14 cellular contexts compared by ENCODE assay signal in the genomic region with DNA sequence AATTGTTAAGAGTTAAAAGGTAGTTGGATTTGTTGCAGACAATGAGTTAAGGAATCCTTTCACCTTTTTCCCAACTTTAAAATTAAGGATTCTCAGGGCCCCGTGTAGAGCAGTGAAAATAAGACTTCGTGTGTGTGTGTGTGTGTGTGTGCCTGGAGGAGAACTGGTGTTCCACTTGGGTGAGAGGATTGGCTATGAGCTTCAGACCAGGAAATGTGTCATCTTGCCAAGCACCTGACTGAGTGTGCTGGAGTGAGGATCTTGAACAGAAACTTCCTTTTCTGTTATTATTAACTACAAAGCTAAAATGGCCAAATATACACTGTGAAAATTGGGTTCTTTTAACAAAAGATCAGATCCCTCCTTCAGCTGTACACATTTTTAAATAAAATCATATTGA.
DNase-seq lines count a peak whose midpoint lies in the region; ATAC-seq and TF ChIP-seq lines count a peak whose summit lies in the region.
"Had no signal": no experiment of that assay in that cellular context is flagged by ENCODE, and none has a peak within 500 bp of the region (broad histone marks: within the 10 kb centered on the region; RNA-seq: fewer than 3 reads in every experiment).

No MANE protein-coding gene starts in this region.

- in situ Hi-C loops in ACHN (cut with HindIII; ENCODE audit: low pct_ligation_motif_present, low pct_unique_long_range_greater_than_20kb, low sequenced_read_pairs): no loop called here

- ATAC-seq in HG03039 (IDR thresholded peaks at IDR 0.05; ENCODE audit: unreplicated experiment): no peak

- no peak for TF ChIP-seq CTCF in epithelial cell of esophagus (IDR thresholded peaks at IDR 0.05; ENCODE audit: insufficient read depth, low read depth, low read length, missing control alignments)

- no peak overlapping the region for H3K4me3 ChIP-seq in epithelial cell of esophagus (ENCODE audit: low read length)
- H3K4me3 ChIP-seq: SJSA1 had no signal

- peak; percentile 21 for DNase-seq in ACHN
- peak; percentile 0 to 10 for DNase-seq in Kasumi-1 (lab: John Stamatoyannopoulos, UW)
- DNase-seq in epithelial cell of esophagus (ENCODE audit: low read depth): peak; percentile 39
- peak; percentile 86 for DNase-seq in kidney tubule cell (ENCODE audit: low spot score)
- no peak for DNase-seq in NCI-H446 (lab: John Stamatoyannopoulos, UW)
- no peak for DNase-seq in Ammon's horn (ENCODE audit: low spot score)
- DNase-seq: DND-41, H9, NCI-H1092 treated with DMSO at 0.1 percent for 48 hours, NCI-H2081 treated with DMSO at 0.1 percent for 48 hours, NCI-H510A treated with DMSO at 0.1 percent for 48 hours, NCI-H774 had no signal

Comparison
In these comparisons a context has a peak if more than half of its experiments do, and no peak if none do; other contexts are left out.
1. DNase-seq: peak in ACHN (single experiment), Kasumi-1 (2 of 2), epithelial cell of esophagus (single experiment) and kidney tubule cell (single experiment); none in NCI-H446 (0 of 2) and Ammon's horn (single experiment).